ENCODE assay signal across 1 cellular context in genomic region chr3:171797873-171798272, GRCh38.
TF ChIP-seq lines count a peak whose summit lies in the region.

No MANE protein-coding gene starts in this region.

TF ChIP-seq in GM23338, 12 proteins besides CTCF, POLR2A, EP300 and RAD21 (continued from another document):
- TF ChIP-seq ZNF114 (CRISPR knock-in tag; IDR thresholded peaks at IDR 0.05): no peak
- TF ChIP-seq NANOG (IDR thresholded peaks at IDR 0.05; ENCODE audit: borderline replicate concordance): no peak
- no peak for TF ChIP-seq EZH2 (IDR thresholded peaks at IDR 0.05; ENCODE audit: low read depth, unreplicated experiment)
- TF ChIP-seq EZH2phosphoT487 (IDR thresholded peaks at IDR 0.05; ENCODE audit: unreplicated experiment): no peak
- TF ChIP-seq POLR2AphosphoS5 (IDR thresholded peaks at IDR 0.05; ENCODE audit: low read depth): no peak
- TF ChIP-seq ETS1 (IDR thresholded peaks at IDR 0.05): no peak
- no peak for TF ChIP-seq JUNB (IDR thresholded peaks at IDR 0.05; ENCODE audit: unreplicated experiment)
